ENCODE assay signal across 29 cellular contexts in the genomic region with DNA sequence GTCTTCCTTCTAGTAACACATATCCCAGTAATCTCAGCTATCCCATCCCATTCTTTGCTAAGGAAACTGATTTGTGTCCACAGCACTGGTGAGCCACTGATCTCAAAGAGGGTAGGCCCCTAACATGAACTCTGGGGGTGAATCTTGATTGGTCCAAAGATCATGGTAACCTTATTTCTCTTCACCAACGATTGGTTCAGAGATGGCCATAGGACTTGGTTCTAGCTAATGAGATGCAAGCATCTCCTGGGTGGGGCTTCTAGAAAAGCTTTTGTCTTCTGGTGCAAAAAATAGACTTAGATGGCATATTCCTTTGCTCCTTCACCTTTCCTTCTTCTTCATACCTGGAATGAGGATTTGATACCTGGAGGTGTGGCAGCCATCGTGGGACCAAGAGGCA. TPM values are rescaled to one million over a fixed set of nuclear protein-coding genes. Genes with fewer than 3 reads are reported as not detected.
DNase-seq lines count a peak whose midpoint lies in the region; ATAC-seq and TF ChIP-seq lines count a peak whose summit lies in the region.
"Had no signal": no experiment of that assay in that cellular context is flagged by ENCODE, and none has a peak within 500 bp of the region (broad histone marks: within the 10 kb centered on the region; RNA-seq: fewer than 3 reads in every experiment).

No MANE protein-coding gene starts in this region.

- no peaks in the 10 kb centered on the region for H3K27me3 Mint-ChIP-seq in IgD-negative memory B cell
- peaks cover 6% of the 10 kb centered on the region for H3K27me3 Mint-ChIP-seq in activated CD8-positive, alpha-beta T cell treated with anti-CD3 and anti-CD28 coated beads, Interleukin-2, amount 10 ng/mL, durations not matched to agents 7 days and 5 days (ENCODE audit: low read depth)
- H3K27me3 Mint-ChIP-seq: stimulated activated naive CD8-positive, alpha-beta T cell treated with anti-CD3 and anti-CD28 coated beads, Interleukin-15, Interleukin-2, amounts not matched to agents 100 ng/mL and 50 ng/mL, for 24 hours had no signal

- 73 to 95% (median 89%) methylated on average over 2 of the region's 2 CpGs for WGBS in spleen, 5 donors

- H3K27me3 ChIP-seq in BLaER1 treated with 17β-estradiol and CSF1 and Interleukin-3, amounts not matched to agents 10 nM and 100 nM = peaks cover 0 to 48% (median 20%) of the 10 kb centered on the region in 11 experiments; a peak in 11 of 22 replicates
- H3K27me3 ChIP-seq in spleen (replicated peaks in 1 of 7) = peaks cover 0 to 11% (median 0%) of the 10 kb centered on the region in 7 donors
- H3K27me3 ChIP-seq: gastroesophageal sphincter, pancreas, thyroid gland, vagina had no signal

- no peaks in the 10 kb centered on the region for H3K36me3 ChIP-seq in BLaER1 treated with 17β-estradiol and CSF1 and Interleukin-3, amounts not matched to agents 10 nM and 100 nM
- no peaks in the 10 kb centered on the region for H3K36me3 ChIP-seq in spleen
- H3K36me3 ChIP-seq: gastroesophageal sphincter, pancreas, thyroid gland, vagina had no signal

- H3K4me1 ChIP-seq in BLaER1 treated with 17β-estradiol and CSF1 and Interleukin-3, amounts not matched to agents 10 nM and 100 nM = peaks cover 24 to 99% (median 63%) of the 10 kb centered on the region in 10 experiments
- peaks cover 0 to 69% (median 18%) of the 10 kb centered on the region in 6 donors for H3K4me1 ChIP-seq in spleen
- H3K4me1 ChIP-seq: gastroesophageal sphincter, pancreas, thyroid gland had no signal

- intact Hi-C loops in spleen (cut with DNase I; ENCODE audit: low total_unique reads) = no loop called here

- TF ChIP-seq POLR2A in spleen (IDR thresholded peaks at IDR 0.05) = no peak

- peak overlapping the region in 5 of 10 experiments; percentile 4 to 42 (median 30); a peak in 7 of 20 replicates for H3K4me3 ChIP-seq in BLaER1 treated with 17β-estradiol and CSF1 and Interleukin-3, amounts not matched to agents 10 nM and 100 nM
- peak overlapping the region in 1 of 8 donors; percentile 16 for H3K4me3 ChIP-seq in spleen
- H3K4me3 ChIP-seq: gastroesophageal sphincter, GM23248, pancreas, thyroid gland, vagina had no signal

- H4K20me1 ChIP-seq in BLaER1 treated with 17β-estradiol and CSF1 and Interleukin-3, amounts not matched to agents 10 nM and 100 nM = no peaks in the 10 kb centered on the region

- H3K36me3 Mint-ChIP-seq in IgD-negative memory B cell = no peaks in the 10 kb centered on the region
- no peaks in the 10 kb centered on the region for H3K36me3 Mint-ChIP-seq in activated CD8-positive, alpha-beta T cell treated with anti-CD3 and anti-CD28 coated beads, Interleukin-2, amount 10 ng/mL, durations not matched to agents 7 days and 5 days (ENCODE audit: low read depth)
- H3K36me3 Mint-ChIP-seq: activated naive CD4-positive, alpha-beta T cell treated with anti-CD3 and anti-CD28 coated beads, Interleukin-2, amount 50 U/mL, for 72 hours had no signal

- H3K4me1 Mint-ChIP-seq in IgD-negative memory B cell = peaks cover 26 to 41% (median 30%) of the 10 kb centered on the region in 3 donors
- peaks cover 21% of the 10 kb centered on the region for H3K4me1 Mint-ChIP-seq in activated CD8-positive, alpha-beta T cell treated with anti-CD3 and anti-CD28 coated beads, Interleukin-2, amount 10 ng/mL, durations not matched to agents 7 days and 5 days (ENCODE audit: low read depth)
- H3K4me1 Mint-ChIP-seq: immature natural killer cell had no signal

- H3K4me3 Mint-ChIP-seq in IgD-negative memory B cell = peak overlapping the region in 1 of 4 donors; percentile 70
- no peak overlapping the region for H3K4me3 Mint-ChIP-seq in activated CD8-positive, alpha-beta T cell treated with anti-CD3 and anti-CD28 coated beads, Interleukin-2, amount 10 ng/mL, durations not matched to agents 7 days and 5 days
- H3K4me3 Mint-ChIP-seq: activated CD4-positive, alpha-beta T cell treated with anti-CD3 and anti-CD28 coated beads for 36 hours; immature natural killer cell; nephron progenitor cell; stimulated activated naive CD8-positive, alpha-beta T cell treated with anti-CD3 and anti-CD28 coated beads, Interleukin-15, Interleukin-2, amounts not matched to agents 100 ng/mL and 50 ng/mL, for 24 hours had no signal

- no peak for TF ChIP-seq CTCF in spleen (IDR thresholded peaks at IDR 0.05 in 8 of 11, conservative IDR thresholded peaks at IDR 0.05 in 3 of 11)

- no peak for DNase-seq in activated CD8-positive, alpha-beta T cell treated with anti-CD3 and anti-CD28 coated beads, Interleukin-2, amount 10 ng/mL, durations not matched to agents 7 days and 5 days
- no peak for DNase-seq in spleen
- no peak for DNase-seq in DMS79 treated with DMSO at 0.1 percent for 48 hours (lab: John Stamatoyannopoulos, UW)
- DNase-seq in NCI-H146 (lab: John Stamatoyannopoulos, UW) = no peak
- DNase-seq: activated CD4-positive, alpha-beta T cell treated with anti-CD3 and anti-CD28 coated beads for 36 hours; aorta; DND-41; effector CD4-positive, alpha-beta T cell; GM23248; immature natural killer cell; left colon; mammary epithelial cell; NCI-H1105 treated with DMSO at 0.1 percent for 48 hours; NCI-H2029 treated with DMSO at 0.1 percent for 48 hours; NCI-H524 treated with DMSO at 0.1 percent for 48 hours; nephron progenitor cell; pancreas; T-helper 9 cell; thyroid gland had no signal

- H3K27ac ChIP-seq in BLaER1 treated with 17β-estradiol and CSF1 and Interleukin-3, amounts not matched to agents 10 nM and 100 nM = peak overlapping the region; percentile 74 to 87 (median 83)
- H3K27ac ChIP-seq in spleen = peak overlapping the region in 7 of 8 donors; percentile 46 to 83 (median 76)
- H3K27ac ChIP-seq: C4-2B, gastroesophageal sphincter, GM23248, pancreas, thyroid gland, vagina had no signal

- H3K9me3 Mint-ChIP-seq in IgD-negative memory B cell = peaks cover 2 to 11% (median 4%) of the 10 kb centered on the region in 3 donors
- peaks cover 3% of the 10 kb centered on the region for H3K9me3 Mint-ChIP-seq in activated CD8-positive, alpha-beta T cell treated with anti-CD3 and anti-CD28 coated beads, Interleukin-2, amount 10 ng/mL, durations not matched to agents 7 days and 5 days (ENCODE audit: insufficient read depth)
- H3K9me3 Mint-ChIP-seq: activated T-helper 2 cell treated with anti-CD3 and anti-CD28 coated beads, Interferon-gamma antibody, Interleukin-2, Interleukin-4, amounts not matched to agents 10 μg/mL and 5 μg/mL and 100 μg/mL, durations not matched to agents 14 hours and 24 hours and 36 hours; immature natural killer cell had no signal

- H3K4me2 ChIP-seq in BLaER1 treated with 17β-estradiol and CSF1 and Interleukin-3, amounts not matched to agents 10 nM and 100 nM = peak overlapping the region; percentile 56 to 96 (median 85)

- H3K27ac Mint-ChIP-seq in IgD-negative memory B cell = peak overlapping the region in 2 of 3 donors; percentile 84 to 95
- peak overlapping the region; percentile 87 for H3K27ac Mint-ChIP-seq in activated CD8-positive, alpha-beta T cell treated with anti-CD3 and anti-CD28 coated beads, Interleukin-2, amount 10 ng/mL, durations not matched to agents 7 days and 5 days
- H3K27ac Mint-ChIP-seq: activated naive CD4-positive, alpha-beta T cell treated with anti-CD3 and anti-CD28 coated beads, Interleukin-2, amount 50 U/mL, for 72 hours; immature natural killer cell; nephron progenitor cell had no signal

- CTCF ChIA-PET in activated CD8-positive, alpha-beta T cell treated with anti-CD3 and anti-CD28 coated beads, Interleukin-2, amount 10 ng/mL, durations not matched to agents 7 days and 5 days (lab: Charles Lee) = interaction anchor here (0.6 to 2.0 kb wide), 3 partner anchors 49 to 667 kb away, joined by 3 to 9 read pairs (median 5); no protein-coding TSS in a partner anchor

- POLR2A ChIA-PET in activated CD8-positive, alpha-beta T cell treated with anti-CD3 and anti-CD28 coated beads, Interleukin-2, amount 10 ng/mL, durations not matched to agents 7 days and 5 days (lab: Charles Lee) = interaction anchor here (0.8 kb wide), 1 partner anchor 19 kb away, joined by 3 read pairs; no protein-coding TSS in a partner anchor

- ATAC-seq in activated CD8-positive, alpha-beta T cell treated with anti-CD3 and anti-CD28 coated beads, Interleukin-2, amount 10 ng/mL, durations not matched to agents 7 days and 5 days = no peak
- ATAC-seq in HG03565 (IDR thresholded peaks at IDR 0.05; ENCODE audit: unreplicated experiment) = no peak
- ATAC-seq: activated naive CD4-positive, alpha-beta T cell treated with anti-CD3 and anti-CD28 coated beads, Interleukin-2, amount 50 U/mL, for 72 hours; gastroesophageal sphincter; left colon; Right ventricle myocardium inferior had no signal

- H3K9me3 ChIP-seq in BLaER1 treated with 17β-estradiol and CSF1 and Interleukin-3, amounts not matched to agents 10 nM and 100 nM (replicated peaks in 1 of 11) = peaks cover 0 to 13% (median 6%) of the 10 kb centered on the region in 11 experiments; a peak in 7 of 22 replicates
- H3K9me3 ChIP-seq in spleen = peaks cover 0 to 14% (median 6%) of the 10 kb centered on the region in 8 donors
- H3K9me3 ChIP-seq: gastroesophageal sphincter, pancreas, thyroid gland, vagina had no signal

- peak overlapping the region; percentile 35 to 72 (median 66); a peak in 18 of 22 replicates for H3K9ac ChIP-seq in BLaER1 treated with 17β-estradiol and CSF1 and Interleukin-3, amounts not matched to agents 10 nM and 100 nM
- H3K9ac ChIP-seq: GM23248 had no signal

RNA-seq across cellular contexts. Expression of a gene that starts 43.8 kb away (rescaled TPM):
- polyA plus RNA-seq in IgD-negative memory B cell (0.26 TPM), spleen (10 to 100 TPM in 2 of 3 donors, 1 to 10 TPM in 1; 9.8 to 15.9 (median 10.7) TPM)
- not detected for total RNA-seq in activated CD8-positive, alpha-beta T cell treated with anti-CD3 and anti-CD28 coated beads, Interleukin-2, amount 10 ng/mL, durations not matched to agents 7 days and 5 days
- 100 to 1,000 TPM in 1 of 7 donors, 10 to 100 TPM in 6; 28.9 to 104 (median 48.0) TPM for total RNA-seq in spleen
- total RNA-seq: activated T-helper 2 cell treated with anti-CD3 and anti-CD28 coated beads, Interferon-gamma antibody, Interleukin-2, Interleukin-4, amounts not matched to agents 10 μg/mL and 5 μg/mL and 100 μg/mL, durations not matched to agents 14 hours and 24 hours and 36 hours had no signal

Comparison
In these comparisons a context has a peak if more than half of its experiments do, and no peak if none do; other contexts are left out.
1. RNA of a gene that starts 43.8 kb away (total RNA-seq): 28.9 to 104 TPM in spleen; not detected in activated CD8-positive, alpha-beta T cell treated with anti-CD3 and anti-CD28 coated beads, Interleukin-2, amount 10 ng/mL, durations not matched to agents 7 days and 5 days; every median in the first group is over 10 times any median in the second.